Comparison of ENCODE assay signal across 8 cellular contexts in the genomic region with DNA sequence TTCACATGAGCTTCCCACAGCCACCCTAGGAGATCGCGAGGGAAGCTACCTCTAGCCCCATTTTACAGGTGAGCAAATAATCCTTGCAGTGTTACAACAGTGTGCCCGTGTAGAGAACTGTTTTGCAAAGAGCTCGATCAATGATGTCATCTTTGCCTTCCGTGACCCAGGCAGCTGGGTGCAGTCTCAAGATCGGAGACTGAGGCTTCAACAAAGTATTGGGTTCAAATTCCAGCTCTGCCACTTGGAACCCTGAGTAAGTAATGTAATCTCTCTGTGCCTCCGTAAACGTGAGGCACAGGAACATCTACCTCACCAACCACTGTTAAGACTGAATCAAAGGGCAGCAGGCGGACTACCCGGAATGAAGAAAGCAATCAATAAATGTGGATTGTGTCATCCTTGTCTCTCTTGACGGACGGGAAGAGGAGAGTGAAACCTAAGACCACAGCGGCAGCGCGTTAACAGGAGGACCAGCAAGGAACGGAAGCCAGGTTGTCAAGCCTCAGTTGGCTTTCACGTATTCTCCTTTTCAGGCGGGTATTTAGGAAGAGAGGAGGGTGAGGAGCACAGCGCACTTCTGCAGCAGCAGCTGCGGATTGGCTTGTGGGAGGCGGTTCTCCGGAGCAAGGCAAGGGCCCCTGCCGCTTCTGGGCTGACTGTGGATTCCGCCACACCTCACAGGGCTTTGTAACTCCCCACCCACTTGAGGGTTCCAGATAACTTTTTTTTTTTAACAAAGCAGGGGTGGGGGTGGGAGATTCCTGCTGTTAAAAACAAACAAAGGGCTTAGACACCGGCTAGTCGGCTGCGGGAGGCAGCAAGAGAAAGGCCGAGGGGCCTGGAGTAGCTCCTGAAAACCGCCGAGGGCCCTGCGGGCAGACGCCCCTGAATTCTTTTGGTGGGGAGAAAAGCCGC. TPM values are rescaled to one million over a fixed set of nuclear protein-coding genes. Genes with fewer than 3 reads are reported as not detected.
A peak's percentile ranks its signal among the peaks of the same experiment; 100 is the strongest.
DNase-seq lines count a peak whose midpoint lies in the region; ATAC-seq and TF ChIP-seq lines count a peak whose summit lies in the region.

No MANE protein-coding gene starts in this region.

- peak in 1 of 4 donors; percentile 24 for TF ChIP-seq POLR2A in stomach (IDR thresholded peaks at IDR 0.05)

- H3K4me3 ChIP-seq in stomach: peak overlapping the region in 2 of 4 donors; percentile 12 to 64

- no peaks in the 10 kb centered on the region for H3K9me3 ChIP-seq in stomach

- no peaks in the 10 kb centered on the region for H3K27me3 ChIP-seq in stomach

- H3K36me3 Mint-ChIP-seq in activated CD4-positive, alpha-beta T cell treated with anti-CD3 and anti-CD28 coated beads for 36 hours (ENCODE audit: low read depth): peaks cover 8% of the 10 kb centered on the region
- peaks cover 14% of the 10 kb centered on the region for H3K36me3 Mint-ChIP-seq in activated T-helper 1 cell treated with anti-CD3 and anti-CD28 coated beads, Interleukin-12 subunit alpha, Interleukin-12 subunit beta, Interleukin-2, Interleukin-4 antibody, amounts not matched to agents 30 ng/mL and 10 ng/mL and 1 ng/mL, durations not matched to agents 14 hours and 24 hours and 36 hours (ENCODE audit: low read depth)
- no peaks in the 10 kb centered on the region for H3K36me3 Mint-ChIP-seq in immature natural killer cell

- H3K27me3 Mint-ChIP-seq in activated CD4-positive, alpha-beta T cell treated with anti-CD3 and anti-CD28 coated beads for 36 hours: peaks cover 17% of the 10 kb centered on the region
- peaks cover 3% of the 10 kb centered on the region for H3K27me3 Mint-ChIP-seq in activated T-helper 1 cell treated with anti-CD3 and anti-CD28 coated beads, Interleukin-12 subunit alpha, Interleukin-12 subunit beta, Interleukin-2, Interleukin-4 antibody, amounts not matched to agents 30 ng/mL and 10 ng/mL and 1 ng/mL, durations not matched to agents 14 hours and 24 hours and 36 hours (ENCODE audit: insufficient read depth)
- H3K27me3 Mint-ChIP-seq in immature natural killer cell (ENCODE audit: low read depth in 3 of 3): peaks cover 8 to 14% (median 11%) of the 10 kb centered on the region in 3 donors

- no peaks in the 10 kb centered on the region for H3K9me3 Mint-ChIP-seq in activated CD4-positive, alpha-beta T cell treated with anti-CD3 and anti-CD28 coated beads for 36 hours (ENCODE audit: low read depth)
- H3K9me3 Mint-ChIP-seq in activated T-helper 1 cell treated with anti-CD3 and anti-CD28 coated beads, Interleukin-12 subunit alpha, Interleukin-12 subunit beta, Interleukin-2, Interleukin-4 antibody, amounts not matched to agents 30 ng/mL and 10 ng/mL and 1 ng/mL, durations not matched to agents 14 hours and 24 hours and 36 hours: no peaks in the 10 kb centered on the region
- H3K9me3 Mint-ChIP-seq in immature natural killer cell: no peaks in the 10 kb centered on the region

- no peak for TF ChIP-seq EP300 in stomach (IDR thresholded peaks at IDR 0.05)

- CTCF ChIA-PET in activated CD4-positive, alpha-beta T cell treated with anti-CD3 and anti-CD28 coated beads for 36 hours (lab: Charles Lee): interaction anchor here (0.7 to 1.0 kb wide), 3 partner anchors 24 to 117 kb away, joined by 3 read pairs; no protein-coding TSS in a partner anchor

- ATAC-seq in activated CD4-positive, alpha-beta T cell treated with anti-CD3 and anti-CD28 coated beads for 36 hours: no peak

- intact Hi-C loops in activated CD4-positive, alpha-beta T cell treated with anti-CD3 and anti-CD28 coated beads for 36 hours (cut with DNase I, micrococcal nuclease): no loop called here
- intact Hi-C loops in activated T-helper 1 cell treated with anti-CD3 and anti-CD28 coated beads, Interleukin-12 subunit alpha, Interleukin-12 subunit beta, Interleukin-2, Interleukin-4 antibody, amounts not matched to agents 30 ng/mL and 10 ng/mL and 1 ng/mL, durations not matched to agents 14 hours and 24 hours and 36 hours (cut with micrococcal nuclease): loop anchor here (2.0 kb wide), 1 partner anchor 39 kb away; no protein-coding TSS in a partner anchor
- intact Hi-C loops in stomach (cut with DNase I; ENCODE audit: low total_unique reads): loop anchor here (10.0 kb wide), 1 partner anchor 61 kb away; no protein-coding TSS in a partner anchor
- intact Hi-C loops in posterior vena cava (cut with DNase I): loop anchor here in 1 of 2 donors (2.0 to 10.0 kb wide), 2 partner anchors 39 to 111 kb away; no protein-coding TSS in a partner anchor

- H3K4me1 Mint-ChIP-seq in activated CD4-positive, alpha-beta T cell treated with anti-CD3 and anti-CD28 coated beads for 36 hours: peaks cover 32% of the 10 kb centered on the region
- H3K4me1 Mint-ChIP-seq in activated T-helper 1 cell treated with anti-CD3 and anti-CD28 coated beads, Interleukin-12 subunit alpha, Interleukin-12 subunit beta, Interleukin-2, Interleukin-4 antibody, amounts not matched to agents 30 ng/mL and 10 ng/mL and 1 ng/mL, durations not matched to agents 14 hours and 24 hours and 36 hours (ENCODE audit: low read depth): peaks cover 54% of the 10 kb centered on the region
- peaks cover 29 to 41% of the 10 kb centered on the region in 2 donors for H3K4me1 Mint-ChIP-seq in immature natural killer cell

- WGBS in stomach, 5 donors: 31 to 48% (median 35%) methylated on average over 33 of the region's 33 CpGs

- TF ChIP-seq CTCF in stomach (IDR thresholded peaks at IDR 0.05): no peak

- H3K27ac Mint-ChIP-seq in activated CD4-positive, alpha-beta T cell treated with anti-CD3 and anti-CD28 coated beads for 36 hours: no peak overlapping the region
- H3K27ac Mint-ChIP-seq in activated T-helper 1 cell treated with anti-CD3 and anti-CD28 coated beads, Interleukin-12 subunit alpha, Interleukin-12 subunit beta, Interleukin-2, Interleukin-4 antibody, amounts not matched to agents 30 ng/mL and 10 ng/mL and 1 ng/mL, durations not matched to agents 14 hours and 24 hours and 36 hours: peak overlapping the region; percentile 76
- H3K27ac Mint-ChIP-seq in immature natural killer cell: peak overlapping the region; percentile 14 to 72 (median 68)

- H3K4me1 ChIP-seq in stomach: peaks cover 46 to 62% (median 55%) of the 10 kb centered on the region in 4 donors

- no peak for DNase-seq in activated CD4-positive, alpha-beta T cell treated with anti-CD3 and anti-CD28 coated beads for 36 hours
- no peak for DNase-seq in activated CD4-positive, alpha-beta T cell treated with anti-CD3 and anti-CD28 coated beads for 48 hours
- DNase-seq in activated T-helper 1 cell treated with anti-CD3 and anti-CD28 coated beads, Interleukin-12 subunit alpha, Interleukin-12 subunit beta, Interleukin-2, Interleukin-4 antibody, amounts not matched to agents 30 ng/mL and 10 ng/mL and 1 ng/mL, durations not matched to agents 14 hours and 24 hours and 36 hours (ENCODE audit: low spot score): peak; percentile 28
- DNase-seq in immature natural killer cell (no peak), stomach (peak; percentile 55), posterior vena cava (ENCODE audit: low spot score) (no peak), NCI-H128 (lab: John Stamatoyannopoulos, UW; ENCODE audit: unreplicated experiment) (no peak), germinal center (ENCODE audit: low spot score) (no peak)

- H3K4me3 Mint-ChIP-seq in activated CD4-positive, alpha-beta T cell treated with anti-CD3 and anti-CD28 coated beads for 36 hours: peak overlapping the region; percentile 47
- peak overlapping the region; percentile 66 for H3K4me3 Mint-ChIP-seq in activated T-helper 1 cell treated with anti-CD3 and anti-CD28 coated beads, Interleukin-12 subunit alpha, Interleukin-12 subunit beta, Interleukin-2, Interleukin-4 antibody, amounts not matched to agents 30 ng/mL and 10 ng/mL and 1 ng/mL, durations not matched to agents 14 hours and 24 hours and 36 hours
- peak overlapping the region; percentile 71 to 79 (median 72) for H3K4me3 Mint-ChIP-seq in immature natural killer cell

- H3K27ac ChIP-seq in stomach: peak overlapping the region; percentile 63 to 95 (median 93)

- H3K36me3 ChIP-seq in stomach: no peaks in the 10 kb centered on the region

- POLR2A ChIA-PET in activated CD4-positive, alpha-beta T cell treated with anti-CD3 and anti-CD28 coated beads for 36 hours (lab: Charles Lee): interaction anchor here (0.6 kb wide), 1 partner anchor 867 kb away, joined by 3 read pairs; no protein-coding TSS in a partner anchor

RNA-seq across cellular contexts. Expression of gene SMAD3, which starts 1.5 kb away (rescaled TPM):
- total RNA-seq in activated CD4-positive, alpha-beta T cell treated with anti-CD3 and anti-CD28 coated beads for 36 hours: 10 to 100 TPM; 33.7 to 40.8 TPM
- 80.2 and 80.4 TPM in 2 replicates for total RNA-seq in activated T-helper 1 cell treated with anti-CD3 and anti-CD28 coated beads, Interleukin-12 subunit alpha, Interleukin-12 subunit beta, Interleukin-2, Interleukin-4 antibody, amounts not matched to agents 30 ng/mL and 10 ng/mL and 1 ng/mL, durations not matched to agents 14 hours and 24 hours and 36 hours
- polyA plus RNA-seq in immature natural killer cell (10 to 100 TPM in 2 of 3 donors, 1 to 10 TPM in 1; 8.9 to 11.9 (median 10.0) TPM), stomach (10 to 100 TPM in 2 of 3 donors, 1 to 10 TPM in 1; 6.8 to 18.2 (median 10.7) TPM)
- total RNA-seq in stomach (100 to 1,000 TPM in 1 of 5 donors, 10 to 100 TPM in 4; 22.8 to 103 (median 48.1) TPM), posterior vena cava (10 to 100 TPM; 56.3 to 62.7 TPM)

Comparison
In these comparisons a context has a peak if more than half of its experiments do, and no peak if none do; other contexts are left out.
1. DNase-seq: peak in activated T-helper 1 cell treated with anti-CD3 and anti-CD28 coated beads, Interleukin-12 subunit alpha, Interleukin-12 subunit beta, Interleukin-2, Interleukin-4 antibody, amounts not matched to agents 30 ng/mL and 10 ng/mL and 1 ng/mL, durations not matched to agents 14 hours and 24 hours and 36 hours (single experiment) and stomach (single experiment); none in activated CD4-positive, alpha-beta T cell treated with anti-CD3 and anti-CD28 coated beads for 36 hours (single experiment), activated CD4-positive, alpha-beta T cell treated with anti-CD3 and anti-CD28 coated beads for 48 hours (single experiment), immature natural killer cell (0 of 3), posterior vena cava (single experiment), NCI-H128 (single experiment) and germinal center (single experiment).
2. intact Hi-C loops: an anchor here in activated T-helper 1 cell treated with anti-CD3 and anti-CD28 coated beads, Interleukin-12 subunit alpha, Interleukin-12 subunit beta, Interleukin-2, Interleukin-4 antibody, amounts not matched to agents 30 ng/mL and 10 ng/mL and 1 ng/mL, durations not matched to agents 14 hours and 24 hours and 36 hours (2.0 kb wide) and stomach (10.0 kb wide); none called in activated CD4-positive, alpha-beta T cell treated with anti-CD3 and anti-CD28 coated beads for 36 hours.
3. Peak in every context shown above with its lines, with median percentiles within 50 percentile points of each other: H3K4me3 Mint-ChIP-seq.